1 cellular context compared by ENCODE assay signal in the genomic region with DNA sequence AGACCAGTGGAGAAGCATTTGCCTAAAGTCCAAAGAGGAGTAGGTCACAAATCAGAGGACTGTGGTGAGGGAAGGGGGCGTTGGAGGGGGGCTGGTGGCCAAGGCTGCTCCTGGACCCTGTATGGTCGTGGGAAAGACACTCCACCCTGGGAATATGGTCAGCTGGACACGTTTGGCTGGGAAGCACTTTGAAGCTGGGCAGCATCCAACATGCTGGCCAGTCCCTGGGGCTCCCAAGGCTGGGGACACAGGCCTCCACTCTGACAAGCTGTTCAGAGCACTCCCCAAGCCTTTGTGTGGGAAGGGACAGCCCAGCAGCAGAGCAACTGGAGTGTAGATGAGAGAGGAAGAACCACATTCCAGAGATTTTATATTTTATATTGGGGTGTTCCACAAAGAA.
TF ChIP-seq lines count a peak whose summit lies in the region.

No MANE protein-coding gene starts in this region.

TF ChIP-seq in GM23338, 12 proteins besides CTCF, POLR2A, EP300 and RAD21 (continued from another document):
- TF ChIP-seq, protein P1, sequence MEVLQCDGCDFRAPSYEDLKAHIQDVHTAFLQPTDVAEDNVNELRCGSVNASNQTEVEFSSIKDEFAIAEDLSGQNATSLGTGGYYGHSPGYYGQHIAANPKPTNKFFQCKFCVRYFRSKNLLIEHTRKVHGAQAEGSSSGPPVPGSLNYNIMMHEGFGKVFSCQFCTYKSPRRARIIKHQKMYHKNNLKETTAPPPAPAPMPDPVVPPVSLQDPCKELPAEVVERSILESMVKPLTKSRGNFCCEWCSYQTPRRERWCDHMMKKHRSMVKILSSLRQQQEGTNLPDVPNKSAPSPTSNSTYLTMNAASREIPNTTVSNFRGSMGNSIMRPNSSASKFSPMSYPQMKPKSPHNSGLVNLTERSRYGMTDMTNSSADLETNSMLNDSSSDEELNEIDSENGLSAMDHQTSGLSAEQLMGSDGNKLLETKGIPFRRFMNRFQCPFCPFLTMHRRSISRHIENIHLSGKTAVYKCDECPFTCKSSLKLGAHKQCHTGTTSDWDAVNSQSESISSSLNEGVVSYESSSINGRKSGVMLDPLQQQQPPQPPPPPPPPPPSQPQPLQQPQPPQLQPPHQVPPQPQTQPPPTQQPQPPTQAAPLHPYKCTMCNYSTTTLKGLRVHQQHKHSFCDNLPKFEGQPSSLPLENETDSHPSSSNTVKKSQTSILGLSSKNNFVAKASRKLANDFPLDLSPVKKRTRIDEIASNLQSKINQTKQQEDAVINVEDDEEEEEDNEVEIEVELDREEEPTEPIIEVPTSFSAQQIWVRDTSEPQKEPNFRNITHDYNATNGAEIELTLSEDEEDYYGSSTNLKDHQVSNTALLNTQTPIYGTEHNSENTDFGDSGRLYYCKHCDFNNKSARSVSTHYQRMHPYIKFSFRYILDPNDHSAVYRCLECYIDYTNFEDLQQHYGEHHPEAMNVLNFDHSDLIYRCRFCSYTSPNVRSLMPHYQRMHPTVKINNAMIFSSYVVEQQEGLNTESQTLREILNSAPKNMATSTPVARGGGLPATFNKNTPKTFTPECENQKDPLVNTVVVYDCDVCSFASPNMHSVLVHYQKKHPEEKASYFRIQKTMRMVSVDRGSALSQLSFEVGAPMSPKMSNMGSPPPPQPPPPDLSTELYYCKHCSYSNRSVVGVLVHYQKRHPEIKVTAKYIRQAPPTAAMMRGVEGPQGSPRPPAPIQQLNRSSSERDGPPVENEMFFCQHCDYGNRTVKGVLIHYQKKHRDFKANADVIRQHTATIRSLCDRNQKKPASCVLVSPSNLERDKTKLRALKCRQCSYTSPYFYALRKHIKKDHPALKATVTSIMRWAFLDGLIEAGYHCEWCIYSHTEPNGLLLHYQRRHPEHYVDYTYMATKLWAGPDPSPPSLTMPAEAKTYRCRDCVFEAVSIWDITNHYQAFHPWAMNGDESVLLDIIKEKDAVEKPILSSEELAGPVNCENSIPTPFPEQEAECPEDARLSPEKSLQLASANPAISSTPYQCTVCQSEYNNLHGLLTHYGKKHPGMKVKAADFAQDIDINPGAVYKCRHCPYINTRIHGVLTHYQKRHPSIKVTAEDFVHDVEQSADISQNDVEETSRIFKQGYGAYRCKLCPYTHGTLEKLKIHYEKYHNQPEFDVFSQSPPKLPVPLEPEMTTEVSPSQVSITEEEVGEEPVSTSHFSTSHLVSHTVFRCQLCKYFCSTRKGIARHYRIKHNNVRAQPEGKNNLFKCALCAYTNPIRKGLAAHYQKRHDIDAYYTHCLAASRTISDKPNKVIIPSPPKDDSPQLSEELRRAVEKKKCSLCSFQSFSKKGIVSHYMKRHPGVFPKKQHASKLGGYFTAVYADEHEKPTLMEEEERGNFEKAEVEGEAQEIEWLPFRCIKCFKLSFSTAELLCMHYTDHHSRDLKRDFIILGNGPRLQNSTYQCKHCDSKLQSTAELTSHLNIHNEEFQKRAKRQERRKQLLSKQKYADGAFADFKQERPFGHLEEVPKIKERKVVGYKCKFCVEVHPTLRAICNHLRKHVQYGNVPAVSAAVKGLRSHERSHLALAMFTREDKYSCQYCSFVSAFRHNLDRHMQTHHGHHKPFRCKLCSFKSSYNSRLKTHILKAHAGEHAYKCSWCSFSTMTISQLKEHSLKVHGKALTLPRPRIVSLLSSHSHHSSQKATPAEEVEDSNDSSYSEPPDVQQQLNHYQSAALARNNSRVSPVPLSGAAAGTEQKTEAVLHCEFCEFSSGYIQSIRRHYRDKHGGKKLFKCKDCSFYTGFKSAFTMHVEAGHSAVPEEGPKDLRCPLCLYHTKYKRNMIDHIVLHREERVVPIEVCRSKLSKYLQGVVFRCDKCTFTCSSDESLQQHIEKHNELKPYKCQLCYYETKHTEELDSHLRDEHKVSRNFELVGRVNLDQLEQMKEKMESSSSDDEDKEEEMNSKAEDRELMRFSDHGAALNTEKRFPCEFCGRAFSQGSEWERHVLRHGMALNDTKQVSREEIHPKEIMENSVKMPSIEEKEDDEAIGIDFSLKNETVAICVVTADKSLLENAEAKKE (CRISPR knock-in tag; IDR thresholded peaks at IDR 0.05) = no peak
- TF ChIP-seq ZNF114 (CRISPR knock-in tag; IDR thresholded peaks at IDR 0.05) (no peak), STAT1 (IDR thresholded peaks at IDR 0.05; ENCODE audit: unreplicated experiment) (no peak), POLR2AphosphoS5 (IDR thresholded peaks at IDR 0.05; ENCODE audit: low read depth) (no peak), EZH2 (IDR thresholded peaks at IDR 0.05; ENCODE audit: low read depth, unreplicated experiment) (no peak), ZNF331 (CRISPR knock-in tag; IDR thresholded peaks at IDR 0.05; ENCODE audit: low read depth) (no peak), CREB1 (CRISPR knock-in tag; IDR thresholded peaks at IDR 0.05; ENCODE audit: low read depth) (no peak), EZH2phosphoT487 (IDR thresholded peaks at IDR 0.05; ENCODE audit: unreplicated experiment) (no peak), JUNB (IDR thresholded peaks at IDR 0.05; ENCODE audit: unreplicated experiment) (no peak)
- TF ChIP-seq, protein P2, sequence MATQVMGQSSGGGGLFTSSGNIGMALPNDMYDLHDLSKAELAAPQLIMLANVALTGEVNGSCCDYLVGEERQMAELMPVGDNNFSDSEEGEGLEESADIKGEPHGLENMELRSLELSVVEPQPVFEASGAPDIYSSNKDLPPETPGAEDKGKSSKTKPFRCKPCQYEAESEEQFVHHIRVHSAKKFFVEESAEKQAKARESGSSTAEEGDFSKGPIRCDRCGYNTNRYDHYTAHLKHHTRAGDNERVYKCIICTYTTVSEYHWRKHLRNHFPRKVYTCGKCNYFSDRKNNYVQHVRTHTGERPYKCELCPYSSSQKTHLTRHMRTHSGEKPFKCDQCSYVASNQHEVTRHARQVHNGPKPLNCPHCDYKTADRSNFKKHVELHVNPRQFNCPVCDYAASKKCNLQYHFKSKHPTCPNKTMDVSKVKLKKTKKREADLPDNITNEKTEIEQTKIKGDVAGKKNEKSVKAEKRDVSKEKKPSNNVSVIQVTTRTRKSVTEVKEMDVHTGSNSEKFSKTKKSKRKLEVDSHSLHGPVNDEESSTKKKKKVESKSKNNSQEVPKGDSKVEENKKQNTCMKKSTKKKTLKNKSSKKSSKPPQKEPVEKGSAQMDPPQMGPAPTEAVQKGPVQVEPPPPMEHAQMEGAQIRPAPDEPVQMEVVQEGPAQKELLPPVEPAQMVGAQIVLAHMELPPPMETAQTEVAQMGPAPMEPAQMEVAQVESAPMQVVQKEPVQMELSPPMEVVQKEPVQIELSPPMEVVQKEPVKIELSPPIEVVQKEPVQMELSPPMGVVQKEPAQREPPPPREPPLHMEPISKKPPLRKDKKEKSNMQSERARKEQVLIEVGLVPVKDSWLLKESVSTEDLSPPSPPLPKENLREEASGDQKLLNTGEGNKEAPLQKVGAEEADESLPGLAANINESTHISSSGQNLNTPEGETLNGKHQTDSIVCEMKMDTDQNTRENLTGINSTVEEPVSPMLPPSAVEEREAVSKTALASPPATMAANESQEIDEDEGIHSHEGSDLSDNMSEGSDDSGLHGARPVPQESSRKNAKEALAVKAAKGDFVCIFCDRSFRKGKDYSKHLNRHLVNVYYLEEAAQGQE (IDR thresholded peaks at IDR 0.05; ENCODE audit: unreplicated experiment) = no peak
- TF ChIP-seq, protein P3, sequence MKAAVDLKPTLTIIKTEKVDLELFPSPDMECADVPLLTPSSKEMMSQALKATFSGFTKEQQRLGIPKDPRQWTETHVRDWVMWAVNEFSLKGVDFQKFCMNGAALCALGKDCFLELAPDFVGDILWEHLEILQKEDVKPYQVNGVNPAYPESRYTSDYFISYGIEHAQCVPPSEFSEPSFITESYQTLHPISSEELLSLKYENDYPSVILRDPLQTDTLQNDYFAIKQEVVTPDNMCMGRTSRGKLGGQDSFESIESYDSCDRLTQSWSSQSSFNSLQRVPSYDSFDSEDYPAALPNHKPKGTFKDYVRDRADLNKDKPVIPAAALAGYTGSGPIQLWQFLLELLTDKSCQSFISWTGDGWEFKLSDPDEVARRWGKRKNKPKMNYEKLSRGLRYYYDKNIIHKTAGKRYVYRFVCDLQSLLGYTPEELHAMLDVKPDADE (IDR thresholded peaks at IDR 0.05) = no peak
